Comparison of ENCODE assay signal across 16 cellular contexts in genomic region chr5:138520971-138521370, GRCh38. TPM values are rescaled to one million over a fixed set of nuclear protein-coding genes. Genes with fewer than 3 reads are reported as not detected.
DNase-seq lines count a peak whose midpoint lies in the region; ATAC-seq, FAIRE-seq and TF ChIP-seq lines count a peak whose summit lies in the region.
"Had no signal": no experiment of that assay in that cellular context is flagged by ENCODE, and none has a peak within 500 bp of the region (broad histone marks: within the 10 kb centered on the region; RNA-seq: fewer than 3 reads in every experiment).

No MANE protein-coding gene starts in this region.

- TF ChIP-seq EP300 in K562 (IDR thresholded peaks at IDR 0.05; ENCODE audit: low read length) (no peak), ovary (IDR thresholded peaks at IDR 0.05) (no peak)

- peak overlapping the region; percentile 59 for H3K27ac Mint-ChIP-seq in activated naive CD4-positive, alpha-beta T cell treated with anti-CD3 and anti-CD28 coated beads for 36 hours
- H3K27ac Mint-ChIP-seq in stimulated activated effector memory CD8-positive, alpha-beta T cell treated with anti-CD3 and anti-CD28 coated beads, Interleukin-12 subunit alpha, Interleukin-12 subunit beta, amount 100 ng/mL, for 72 hours, result peak overlapping the region; percentile 85

- no peaks in the 10 kb centered on the region for H3K27me3 Mint-ChIP-seq in activated naive CD4-positive, alpha-beta T cell treated with anti-CD3 and anti-CD28 coated beads for 36 hours (ENCODE audit: low read depth)

- no peak for DNase-seq in activated naive CD4-positive, alpha-beta T cell treated with anti-CD3 and anti-CD28 coated beads for 36 hours
- DNase-seq in activated naive CD4-positive, alpha-beta T cell (lab: John Stamatoyannopoulos, UW), result no peak
- DNase-seq in SK-N-MC (ENCODE audit: low read depth, low spot score), result no peak
- DNase-seq in K562 (ENCODE audit: extremely low read depth in 1 of 4, low spot score in 3 of 4), result no peak
- DNase-seq in stimulated activated effector memory CD8-positive, alpha-beta T cell treated with anti-CD3 and anti-CD28 coated beads, Interleukin-12 subunit alpha, Interleukin-12 subunit beta, amount 100 ng/mL, for 72 hours (ENCODE audit: low spot score in 2 of 2), result no peak
- no peak for DNase-seq in activated gamma-delta T cell treated with Interleukin-2 at 50 U/mL for 16 hours
- DNase-seq in ovary, result no peak
- DNase-seq: DMS79, GOT3, KBM-7, NCI-H1048, NCI-H226, NCI-H526, RPMI8226 had no signal

- H3K4me2 ChIP-seq in K562 (ENCODE audit: insufficient read depth, low read length), result no peak overlapping the region
- H3K4me2 ChIP-seq: A549 had no signal

- 100% methylated on average over 1 of the region's 1 CpG for WGBS in K562 (ENCODE audit: insufficient coverage, low coverage, missing lambda C conversion rate)
- 85 to 100% (median 86%) methylated on average over 1 of the region's 1 CpG for WGBS in ovary, 3 donors

- POLR2A ChIA-PET in K562 (lab: Yijun Ruan, JAX), result interaction anchor here (0.7 to 1.2 kb wide), 3 partner anchors 9 to 22 kb away, joined by 3 read pairs; partner anchors contain the start of gene ETF1

- peak; percentile 6; the same call in 1 of the 3 replicates for ATAC-seq in K562
- ATAC-seq in stimulated activated effector memory CD8-positive, alpha-beta T cell treated with anti-CD3 and anti-CD28 coated beads, Interleukin-12 subunit alpha, Interleukin-12 subunit beta, amount 100 ng/mL, for 72 hours, result no peak

- H3K27ac ChIP-seq in SK-N-MC (0 out of 2 replicates have a peak overlapping the region, but pooled peaks have one; percentile 4), K562 (ENCODE audit: extremely low read depth, low read depth, low read length) (peak overlapping the region; percentile 34; the same call in 1 of the 3 replicates), ovary (no peak overlapping the region)
- H3K27ac ChIP-seq: A549 had no signal

- H3K9ac ChIP-seq in SK-N-MC (ENCODE audit: insufficient read length) (no peak overlapping the region), K562 (ENCODE audit: insufficient read depth in 1 of 2, low read depth in 2 of 2, low read length in 2 of 2) (no peak overlapping the region)

- intact Hi-C loops in activated naive CD4-positive, alpha-beta T cell treated with anti-CD3 and anti-CD28 coated beads for 36 hours (cut with micrococcal nuclease), result no loop called here
- intact Hi-C loops in K562 (cut with micrococcal nuclease), result no loop called here
- intact Hi-C loops in ovary (cut with DNase I), result no loop called here

- 0 out of 5 replicates have a peak, but pooled peaks cover 0 to 4% of the 10 kb centered on the region in 2 experiments for H3K4me1 ChIP-seq in K562 (replicated peaks in 1 of 2; ENCODE audit: control insufficient read depth in 2 of 2, insufficient read depth in 2 of 2, low read length in 2 of 2)
- no peaks in the 10 kb centered on the region for H3K4me1 ChIP-seq in ovary (ENCODE audit: insufficient read depth)

- H3K4me1 Mint-ChIP-seq in activated naive CD4-positive, alpha-beta T cell treated with anti-CD3 and anti-CD28 coated beads for 36 hours (ENCODE audit: low read depth), result peaks cover 31% of the 10 kb centered on the region
- peaks cover 25% of the 10 kb centered on the region for H3K4me1 Mint-ChIP-seq in stimulated activated effector memory CD8-positive, alpha-beta T cell treated with anti-CD3 and anti-CD28 coated beads, Interleukin-12 subunit alpha, Interleukin-12 subunit beta, amount 100 ng/mL, for 72 hours

- no peak overlapping the region for H3K4me3 ChIP-seq in SK-N-MC
- no peak overlapping the region for H3K4me3 ChIP-seq in K562
- H3K4me3 ChIP-seq in ovary, result no peak overlapping the region
- H3K4me3 ChIP-seq: A549 had no signal

- no peak for TF ChIP-seq CTCF in K562 (IDR thresholded peaks at IDR 0.05 in 2 of 3, conservative IDR thresholded peaks at IDR 0.05 in 1 of 3; ENCODE audit: insufficient read depth in 2 of 3, low read depth in 1 of 3, low read length in 3 of 3)
- no peak for TF ChIP-seq CTCF in ovary (IDR thresholded peaks at IDR 0.05)

- no peak for TF ChIP-seq POLR2A in K562 (conservative IDR thresholded peaks at IDR 0.05)
- no peak for TF ChIP-seq POLR2A in ovary (IDR thresholded peaks at IDR 0.05)

- H3K27me3 ChIP-seq in K562 (ENCODE audit: control insufficient read depth in 2 of 2, insufficient read depth in 2 of 2, low read length in 2 of 2), result no peaks in the 10 kb centered on the region
- H3K27me3 ChIP-seq in ovary, result no peaks in the 10 kb centered on the region

- FAIRE-seq in K562 (lab: Jason Lieb, UNC), result no peak
- FAIRE-seq: A549, GM12892 had no signal

- H3K9me1 ChIP-seq in K562 (ENCODE audit: control insufficient read depth, insufficient read depth, low read length), result peaks cover 4% of the 10 kb centered on the region

- H3K9me3 ChIP-seq in SK-N-MC (ENCODE audit: low read depth, low read length) (no peaks in the 10 kb centered on the region), K562 (replicated peaks; ENCODE audit: control insufficient read depth, insufficient read depth, low read depth, low read length) (no peaks in the 10 kb centered on the region), ovary (no peaks in the 10 kb centered on the region)
- H3K9me3 ChIP-seq: A549 had no signal

- CTCF ChIA-PET in activated naive CD4-positive, alpha-beta T cell treated with anti-CD3 and anti-CD28 coated beads for 36 hours (lab: Charles Lee), result interaction anchor here (0.6 to 0.9 kb wide), 3 partner anchors 15 to 338 kb away, joined by 3 read pairs; no protein-coding TSS in a partner anchor
- CTCF ChIA-PET in K562 (lab: Yijun Ruan, JAX; ENCODE audit: low intra/inter-chr PET ratio), result interaction anchor here (0.6 kb wide), 1 partner anchor 24 kb away, joined by 3 read pairs; no protein-coding TSS in a partner anchor

- H3K36me3 ChIP-seq in SK-N-MC (ENCODE audit: insufficient read depth, low read length) (peaks cover 47% of the 10 kb centered on the region), K562 (ENCODE audit: control insufficient read depth, insufficient read depth, low read length) (peaks cover 79% of the 10 kb centered on the region), ovary (no peaks in the 10 kb centered on the region)

- BruUV-seq in K562 (replicated peaks; lab: Mats Ljungman, UMichigan), result no TSS peak

- H4K20me1 ChIP-seq in K562 (replicated peaks; ENCODE audit: control insufficient read depth, insufficient read depth, low read length), result peaks cover 16% of the 10 kb centered on the region

- H3K9me3 Mint-ChIP-seq in activated naive CD4-positive, alpha-beta T cell treated with anti-CD3 and anti-CD28 coated beads for 36 hours, result no peaks in the 10 kb centered on the region
- H3K9me3 Mint-ChIP-seq in stimulated activated effector memory CD8-positive, alpha-beta T cell treated with anti-CD3 and anti-CD28 coated beads, Interleukin-12 subunit alpha, Interleukin-12 subunit beta, amount 100 ng/mL, for 72 hours, result no peaks in the 10 kb centered on the region

- H3K4me3 Mint-ChIP-seq in activated naive CD4-positive, alpha-beta T cell treated with anti-CD3 and anti-CD28 coated beads for 36 hours, result no peak overlapping the region
- no peak overlapping the region for H3K4me3 Mint-ChIP-seq in stimulated activated effector memory CD8-positive, alpha-beta T cell treated with anti-CD3 and anti-CD28 coated beads, Interleukin-12 subunit alpha, Interleukin-12 subunit beta, amount 100 ng/mL, for 72 hours

- no peak for TF ChIP-seq RAD21 in K562 (CRISPR knock-in tag; conservative IDR thresholded peaks at IDR 0.05 in 1 of 2, IDR thresholded peaks at IDR 0.05 in 1 of 2)

- no peak overlapping the region for H2AFZ ChIP-seq in K562 (ENCODE audit: low read depth, low read length)

- peaks cover 22% of the 10 kb centered on the region for H3K36me3 Mint-ChIP-seq in activated naive CD4-positive, alpha-beta T cell treated with anti-CD3 and anti-CD28 coated beads for 36 hours (ENCODE audit: low read depth)
- H3K36me3 Mint-ChIP-seq in stimulated activated effector memory CD8-positive, alpha-beta T cell treated with anti-CD3 and anti-CD28 coated beads, Interleukin-12 subunit alpha, Interleukin-12 subunit beta, amount 100 ng/mL, for 72 hours, result peaks cover 78% of the 10 kb centered on the region

- peaks cover 84% of the 10 kb centered on the region for H3K79me2 ChIP-seq in K562 (ENCODE audit: control insufficient read depth, insufficient read depth, low read length)

- in situ Hi-C loops in K562 (cut with MboI), result no loop called here

RNA-seq across cellular contexts. Expression of gene ETF1, which starts 22.1 kb away (rescaled TPM):
- total RNA-seq in activated naive CD4-positive, alpha-beta T cell treated with anti-CD3 and anti-CD28 coated beads for 36 hours, result 100 to 1,000 TPM in 1 of 2 experiments, 10 to 100 TPM in 1; 99.8 to 107 TPM
- 43.7 and 83.9 TPM in 2 replicates for total RNA-seq in K562 (2011; cell fraction: chromatin; rRNA removed; ENCODE audit: low replicate concordance)
- total RNA-seq in K562 (2011; cell fraction: nucleolus; rRNA removed), result 26.2 and 27.1 TPM in 2 replicates
- 53.3 and 65.5 TPM in 2 replicates for total RNA-seq in K562 (2011; cell fraction: nucleoplasm; rRNA removed)
- total RNA-seq in K562 (2014; rRNA removed) (149 and 157 TPM in 2 replicates), K562 (2014; rRNA removed; fragmentation: Illumina TruSeq; extraction: Trizol) (190 and 225 TPM in 2 replicates), K562 (2015; rRNA removed; fragmentation: Illumina TruSeq; extraction: Trizol) (146 and 159 TPM in 2 replicates), K562 (2021) (189 and 209 TPM in 2 replicates), ovary (100 to 1,000 TPM in 1 of 7 donors, 10 to 100 TPM in 6; 41.3 to 106 (median 68.3) TPM)
- polyA plus RNA-seq in K562 (2011; rRNA removed) (113 and 179 TPM in 2 replicates), K562 (2014; fragmentation: Illumina TruSeq; extraction: Trizol) (162 and 198 TPM in 2 replicates), K562 (2014; fragmentation: Nextera tagmentation; extraction: Ambion mirVana) (10 to 100 TPM; 53.7 to 57.3 TPM), K562 (2014; rRNA removed) (137 and 164 TPM in 2 replicates), ovary (10 to 100 TPM; 29.3 to 70.0 TPM)
- polyA plus RNA-seq in K562 (2011; cell fraction: cytosol; rRNA removed), result 43.2 and 61.7 TPM in 2 replicates
- polyA plus RNA-seq in K562 (2011; cell fraction: nucleus; rRNA removed), result 33.0 and 41.2 TPM in 2 replicates
- 93.8 and 122 TPM in 2 replicates for polyA plus RNA-seq in K562 (2012)
- 249 and 254 TPM in 2 replicates for polyA minus RNA-seq in K562 (2011; rRNA and poly(A)+ RNA removed)
- 67.7 and 94.2 TPM in 2 replicates for polyA minus RNA-seq in K562 (2011; cell fraction: cytosol; rRNA and poly(A)+ RNA removed)
- 25.3 and 40.0 TPM in 2 replicates for polyA minus RNA-seq in K562 (2011; cell fraction: nucleus; rRNA and poly(A)+ RNA removed)

RNA-seq across cellular contexts. Expression of gene HSPA9, which starts 54.2 kb away (rescaled TPM):
- 100 to 1,000 TPM; 457 to 472 TPM for total RNA-seq in activated naive CD4-positive, alpha-beta T cell treated with anti-CD3 and anti-CD28 coated beads for 36 hours
- total RNA-seq in K562 (2011; cell fraction: chromatin; rRNA removed; ENCODE audit: low replicate concordance), result 389 and 542 TPM in 2 replicates
- 228 and 277 TPM in 2 replicates for total RNA-seq in K562 (2011; cell fraction: nucleolus; rRNA removed)
- 287 and 329 TPM in 2 replicates for total RNA-seq in K562 (2011; cell fraction: nucleoplasm; rRNA removed)
- total RNA-seq in K562 (2014; rRNA removed) (482 and 583 TPM in 2 replicates), K562 (2014; rRNA removed; fragmentation: Illumina TruSeq; extraction: Trizol) (548 and 597 TPM in 2 replicates), K562 (2015; rRNA removed; fragmentation: Illumina TruSeq; extraction: Trizol) (522 and 545 TPM in 2 replicates), K562 (2021) (481 and 498 TPM in 2 replicates), ovary (100 to 1,000 TPM; 147 to 340 (median 180) TPM)
- polyA plus RNA-seq in K562 (2011; rRNA removed) (296 and 361 TPM in 2 replicates), K562 (2014; fragmentation: Illumina TruSeq; extraction: Trizol) (474 and 552 TPM in 2 replicates), K562 (2014; fragmentation: Nextera tagmentation; extraction: Ambion mirVana) (100 to 1,000 TPM; 195 to 294 TPM), K562 (2014; rRNA removed) (514 and 537 TPM in 2 replicates), ovary (100 to 1,000 TPM in 1 of 2 donors, 10 to 100 TPM in 1; 85.4 to 220 TPM)
- 229 and 239 TPM in 2 replicates for polyA plus RNA-seq in K562 (2011; cell fraction: cytosol; rRNA removed)
- 225 and 240 TPM in 2 replicates for polyA plus RNA-seq in K562 (2011; cell fraction: nucleus; rRNA removed)
- polyA plus RNA-seq in K562 (2012), result 333 and 576 TPM in 2 replicates
- polyA minus RNA-seq in K562 (2011; rRNA and poly(A)+ RNA removed), result 500 and 528 TPM in 2 replicates
- polyA minus RNA-seq in K562 (2011; cell fraction: cytosol; rRNA and poly(A)+ RNA removed), result 329 and 345 TPM in 2 replicates
- polyA minus RNA-seq in K562 (2011; cell fraction: nucleus; rRNA and poly(A)+ RNA removed), result 149 and 198 TPM in 2 replicates

RNA-seq across cellular contexts. Expression of gene EGR1, which starts 55.7 kb away (rescaled TPM):
- total RNA-seq in activated naive CD4-positive, alpha-beta T cell treated with anti-CD3 and anti-CD28 coated beads for 36 hours, result 10 to 100 TPM; 20.4 to 20.7 TPM
- total RNA-seq in K562 (2011; cell fraction: chromatin; rRNA removed; ENCODE audit: low replicate concordance), result 105 and 112 TPM in 2 replicates
- total RNA-seq in K562 (2011; cell fraction: nucleolus; rRNA removed), result 51.7 and 57.5 TPM in 2 replicates
- 70.1 and 77.6 TPM in 2 replicates for total RNA-seq in K562 (2011; cell fraction: nucleoplasm; rRNA removed)
- total RNA-seq in K562 (2014; rRNA removed) (10.1 and 32.7 TPM in 2 replicates), K562 (2014; rRNA removed; fragmentation: Illumina TruSeq; extraction: Trizol) (12.0 and 19.7 TPM in 2 replicates), K562 (2015; rRNA removed; fragmentation: Illumina TruSeq; extraction: Trizol) (1.3 and 1.7 TPM in 2 replicates), K562 (2021) (77.0 and 135 TPM in 2 replicates), ovary (100 to 1,000 TPM in 4 of 7 donors, 10 to 100 TPM in 3; 72.7 to 346 (median 123) TPM)
- polyA plus RNA-seq in K562 (2011; rRNA removed) (9.0 and 12.2 TPM in 2 replicates), K562 (2014; fragmentation: Illumina TruSeq; extraction: Trizol) (78.6 and 132 TPM in 2 replicates), K562 (2014; fragmentation: Nextera tagmentation; extraction: Ambion mirVana) (10 to 100 TPM; 21.5 to 43.6 TPM), K562 (2014; rRNA removed) (54.7 and 102 TPM in 2 replicates), ovary (100 to 1,000 TPM in 1 of 2 donors, 10 to 100 TPM in 1; 60.4 to 361 TPM)
- polyA plus RNA-seq in K562 (2011; cell fraction: cytosol; rRNA removed), result 10.0 and 22.8 TPM in 2 replicates
- polyA plus RNA-seq in K562 (2011; cell fraction: nucleus; rRNA removed), result 25.0 and 99.0 TPM in 2 replicates
- polyA plus RNA-seq in K562 (2012), result 195 and 197 TPM in 2 replicates
- polyA minus RNA-seq in K562 (2011; rRNA and poly(A)+ RNA removed), result 8.4 and 15.0 TPM in 2 replicates
- 36.2 and 53.5 TPM in 2 replicates for polyA minus RNA-seq in K562 (2011; cell fraction: cytosol; rRNA and poly(A)+ RNA removed)
- 13.7 and 30.8 TPM in 2 replicates for polyA minus RNA-seq in K562 (2011; cell fraction: nucleus; rRNA and poly(A)+ RNA removed)

Comparison
In these comparisons a context has a peak if more than half of its experiments do, and no peak if none do; other contexts are left out.
1. H3K27ac ChIP-seq: peak in SK-N-MC (single experiment) and K562 (single experiment); none in ovary (0 of 2).